Comparison of ENCODE assay signal across 22 cellular contexts in genomic region chr16:20946015-20946629, GRCh38.
"Had no signal": no experiment of that assay in that cellular context is flagged by ENCODE, and none has a peak within 500 bp of the region (broad histone marks: within the 10 kb centered on the region; RNA-seq: fewer than 3 reads in every experiment).

No MANE protein-coding gene starts in this region.

- H3K4me3 Mint-ChIP-seq: activated naive CD4-positive, alpha-beta T cell treated with anti-CD3 and anti-CD28 coated beads for 36 hours; naive thymus-derived CD4-positive, alpha-beta T cell; neural progenitor cell; stimulated activated naive B cell treated with anti-CD40 and anti-IgM and Interleukin-4, amounts not matched to agents 10 μg/mL and 1 μg/mL and 100 μg/mL, for 72 hours had no signal

- H3K4me1 Mint-ChIP-seq: neural progenitor cell had no signal

- H3K4me1 ChIP-seq: breast epithelium, gastroesophageal sphincter, neural progenitor cell, parathyroid adenoma, psoas muscle, sigmoid colon, tibial nerve had no signal

- H3K36me3 Mint-ChIP-seq: naive thymus-derived CD4-positive, alpha-beta T cell; neural progenitor cell had no signal

- H3K27ac Mint-ChIP-seq: activated naive CD4-positive, alpha-beta T cell treated with anti-CD3 and anti-CD28 coated beads for 36 hours; neural progenitor cell; stimulated activated naive B cell treated with anti-CD40 and anti-IgM and Interleukin-4, amounts not matched to agents 10 μg/mL and 1 μg/mL and 100 μg/mL, for 72 hours had no signal

- H3K27me3 ChIP-seq: breast epithelium, gastroesophageal sphincter, neural progenitor cell, sigmoid colon, tibial nerve had no signal

- H3K4me3 ChIP-seq: breast epithelium, gastroesophageal sphincter, neural progenitor cell, psoas muscle, sigmoid colon, SK-N-MC, tibial nerve had no signal

- ATAC-seq: gastroesophageal sphincter; left colon; naive thymus-derived CD4-positive, alpha-beta T cell; psoas muscle; stimulated activated naive B cell treated with anti-CD40 and anti-IgM and Interleukin-4, amounts not matched to agents 10 μg/mL and 1 μg/mL and 100 μg/mL, for 72 hours had no signal

- H3K9me3 Mint-ChIP-seq: activated naive CD4-positive, alpha-beta T cell treated with anti-CD3 and anti-CD28 coated beads for 36 hours; naive thymus-derived CD4-positive, alpha-beta T cell; neural progenitor cell; stimulated activated naive B cell treated with anti-CD40 and anti-IgM and Interleukin-4, amounts not matched to agents 10 μg/mL and 1 μg/mL and 100 μg/mL, for 72 hours had no signal

- H3K36me3 ChIP-seq: breast epithelium, gastroesophageal sphincter, neural progenitor cell, sigmoid colon, tibial nerve had no signal

- DNase-seq: activated CD4-positive, alpha-beta T cell treated with anti-CD3 and anti-CD28 coated beads, Interleukin-2, amount 50 U/mL, for 4 hours; activated CD4-positive, CD25-positive, alpha-beta regulatory T cell treated with anti-CD3 and anti-CD28 coated beads, Interleukin-2, amount 50 U/mL, for 72 hours; activated effector memory CD4-positive, alpha-beta T cell treated with anti-CD3 and anti-CD28 coated beads, Interleukin-2, amount 50 U/mL, for 16 hours; activated naive CD4-positive, alpha-beta T cell treated with anti-CD3 and anti-CD28 coated beads for 36 hours; activated T-cell treated with anti-CD3 and anti-CD28 coated beads, Interleukin-2, amount 50 U/mL, for 48 hours; central memory CD4-positive, alpha-beta T cell; hippocampal formation; left colon; midbrain; naive thymus-derived CD4-positive, alpha-beta T cell; occipital lobe; psoas muscle; sigmoid colon; small intestine; stimulated activated CD4-positive, alpha-beta T cell treated with anti-CD3 and anti-CD28 coated beads, Interleukin-4, amount 100 ng/mL, for 24 hours; stimulated activated naive B cell treated with anti-CD40 and anti-IgM and Interleukin-4, amounts not matched to agents 10 μg/mL and 1 μg/mL and 100 μg/mL, for 72 hours had no signal

- H3K9me3 ChIP-seq: breast epithelium, gastroesophageal sphincter, psoas muscle, sigmoid colon, tibial nerve had no signal
